ENCODE assay signal across 1 cellular context in genomic region chr14:103765526-103765925, GRCh38.
TF ChIP-seq lines count a peak whose summit lies in the region.

No MANE protein-coding gene starts in this region.

TF ChIP-seq in WTC11, 78 proteins besides CTCF, POLR2A, EP300 and RAD21 (continued from another document):
- TF ChIP-seq ZNF532 (CRISPR knock-in tag; IDR thresholded peaks at IDR 0.05; ENCODE audit: borderline replicate concordance) (no peak), PREB (CRISPR knock-in tag; IDR thresholded peaks at IDR 0.05; ENCODE audit: borderline replicate concordance) (no peak), MYBL2 (CRISPR knock-in tag; IDR thresholded peaks at IDR 0.05) (no peak), ATF1 (CRISPR knock-in tag; IDR thresholded peaks at IDR 0.05) (no peak)
